Comparison of ENCODE assay signal across 12 cellular contexts in the genomic region with DNA sequence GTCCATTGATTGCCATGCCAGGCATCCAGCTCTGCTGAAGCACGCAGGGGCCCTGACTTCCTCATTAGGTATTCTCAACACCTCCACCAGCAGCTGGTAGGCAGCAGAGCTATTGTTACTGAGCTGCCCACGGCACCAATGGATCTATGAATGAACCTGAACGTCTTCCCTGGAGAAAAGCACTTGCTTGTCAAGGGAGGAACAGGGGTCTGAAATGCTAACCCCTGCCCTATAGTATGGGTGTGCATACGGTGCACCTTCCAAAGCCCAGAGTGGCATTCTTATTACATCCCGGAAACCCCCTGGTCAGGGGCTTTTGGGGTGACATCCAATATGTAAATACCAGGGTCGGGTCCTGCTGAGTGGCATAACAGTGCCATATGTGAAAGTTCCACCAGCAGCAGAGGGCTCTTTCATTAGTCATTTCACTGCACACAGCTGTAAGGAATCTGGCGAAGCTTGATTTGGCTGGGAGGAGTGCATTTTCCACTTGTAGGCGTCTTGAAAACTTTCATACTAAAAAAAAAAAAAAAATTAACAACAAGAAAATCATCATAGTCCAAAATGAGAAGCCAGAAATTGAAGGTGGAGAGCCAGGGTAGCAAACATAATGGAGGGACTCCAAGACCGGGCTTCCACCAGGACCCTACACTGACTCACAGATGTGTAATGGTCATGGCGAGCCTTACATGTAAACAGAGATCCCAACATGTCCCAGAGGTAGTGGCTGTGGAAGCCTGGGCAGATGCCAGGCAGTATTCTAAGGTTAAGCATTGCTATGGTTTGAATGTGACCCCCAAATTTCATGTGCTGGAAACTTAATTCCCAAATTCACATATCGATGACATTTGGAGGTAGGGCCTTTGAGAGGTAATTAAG. TPM values are rescaled to one million over a fixed set of nuclear protein-coding genes. Genes with fewer than 3 reads are reported as not detected.
DNase-seq lines count a peak whose midpoint lies in the region; ATAC-seq and TF ChIP-seq lines count a peak whose summit lies in the region.
"Had no signal": no experiment of that assay in that cellular context is flagged by ENCODE, and none has a peak within 500 bp of the region (broad histone marks: within the 10 kb centered on the region; RNA-seq: fewer than 3 reads in every experiment).

No MANE protein-coding gene starts in this region.

- TF ChIP-seq CTCF in epithelial cell of esophagus (IDR thresholded peaks at IDR 0.05; ENCODE audit: insufficient read depth, low read depth, low read length, missing control alignments), result no peak
- TF ChIP-seq CTCF in osteocyte (IDR thresholded peaks at IDR 0.05), result no peak

- no peaks in the 10 kb centered on the region for H3K36me3 Mint-ChIP-seq in osteocyte (ENCODE audit: unreplicated experiment)

- ATAC-seq in GM21381 (IDR thresholded peaks at IDR 0.05; ENCODE audit: unreplicated experiment), result peak; percentile 29
- peak; percentile 22 for ATAC-seq in HG03439 (IDR thresholded peaks at IDR 0.05; ENCODE audit: unreplicated experiment)
- no peak for ATAC-seq in HG02970 (IDR thresholded peaks at IDR 0.05; ENCODE audit: low FRiP score, unreplicated experiment)
- no peak for ATAC-seq in GM19455 (IDR thresholded peaks at IDR 0.05; ENCODE audit: unreplicated experiment)

- no peaks in the 10 kb centered on the region for H3K9me3 Mint-ChIP-seq in osteocyte (ENCODE audit: unreplicated experiment)

- H3K27me3 Mint-ChIP-seq in osteocyte (ENCODE audit: unreplicated experiment), result no peaks in the 10 kb centered on the region

- H3K4me1 Mint-ChIP-seq in osteocyte (ENCODE audit: unreplicated experiment), result peaks cover 3% of the 10 kb centered on the region

- peak; percentile 14 for DNase-seq in epithelial cell of esophagus (ENCODE audit: low read depth)
- no peak for DNase-seq in osteocyte (ENCODE audit: extremely low spot score, unreplicated experiment)
- no peak for DNase-seq in hippocampal formation (lab: John Stamatoyannopoulos, UW)
- DNase-seq: NCI-H1092, upper lobe of left lung had no signal

- H3K4me3 ChIP-seq in GM08714 (ENCODE audit: low read length), result peak overlapping the region; percentile 5; the same call in 1 of the 2 replicates
- no peak overlapping the region for H3K4me3 ChIP-seq in epithelial cell of esophagus (ENCODE audit: low read length)
- H3K4me3 ChIP-seq: lung, prostate gland, upper lobe of left lung had no signal

- H3K27ac Mint-ChIP-seq in osteocyte (ENCODE audit: unreplicated experiment), result no peak overlapping the region

- no peak overlapping the region for H3K4me3 Mint-ChIP-seq in osteocyte (ENCODE audit: unreplicated experiment)

RNA-seq across cellular contexts. Expression of gene PRDX6, which starts 58.8 kb away (rescaled TPM):
- total RNA-seq in osteocyte, result 146 and 148 TPM in 2 replicates

Comparison
In these comparisons a context has a peak if more than half of its experiments do, and no peak if none do; other contexts are left out.
1. ATAC-seq: peak in GM21381 (single experiment) and HG03439 (single experiment); none in HG02970 (single experiment) and GM19455 (single experiment).